ENCODE assay signal across 10 cellular contexts in genomic region chr1:222570837-222571236, GRCh38. TPM values are rescaled to one million over a fixed set of nuclear protein-coding genes. Genes with fewer than 3 reads are reported as not detected.
"Had no signal": no experiment of that assay in that cellular context is flagged by ENCODE, and none has a peak within 500 bp of the region (broad histone marks: within the 10 kb centered on the region; RNA-seq: fewer than 3 reads in every experiment).

No MANE protein-coding gene starts in this region.

- H3K27ac Mint-ChIP-seq: GM23338, HFFc6 had no signal

- H3K27me3 Mint-ChIP-seq: IgD-negative memory B cell had no signal

- H3K4me1 ChIP-seq: HAP-1 had no signal

- H3K9me3 Mint-ChIP-seq: GM23338, HFFc6 had no signal

- H3K4me1 Mint-ChIP-seq: GM23338 had no signal

- H3K27ac ChIP-seq: HL-60 had no signal

- H3K4me3 Mint-ChIP-seq: GM23338, HFFc6, IgD-negative memory B cell had no signal

- FAIRE-seq: H1, HepG2 had no signal

- H3K4me2 ChIP-seq: GM23338 had no signal

- ATAC-seq: GM23338, HCT116, HepG2 had no signal

- H3K9me3 ChIP-seq: HAP-1 had no signal

- DNase-seq: H7, HFFc6, KG1 had no signal

- H2AFZ ChIP-seq: GM23338 had no signal

- H3K4me3 ChIP-seq: GM23338, HAP-1 had no signal

RNA-seq across cellular contexts. Expression of gene HHIPL2, which starts 22.9 kb away (rescaled TPM):
- total RNA-seq: H1 had no signal
- polyA plus RNA-seq: GM23338, IgD-negative memory B cell had no signal
